Comparison of ENCODE assay signal across 8 cellular contexts in the genomic region with DNA sequence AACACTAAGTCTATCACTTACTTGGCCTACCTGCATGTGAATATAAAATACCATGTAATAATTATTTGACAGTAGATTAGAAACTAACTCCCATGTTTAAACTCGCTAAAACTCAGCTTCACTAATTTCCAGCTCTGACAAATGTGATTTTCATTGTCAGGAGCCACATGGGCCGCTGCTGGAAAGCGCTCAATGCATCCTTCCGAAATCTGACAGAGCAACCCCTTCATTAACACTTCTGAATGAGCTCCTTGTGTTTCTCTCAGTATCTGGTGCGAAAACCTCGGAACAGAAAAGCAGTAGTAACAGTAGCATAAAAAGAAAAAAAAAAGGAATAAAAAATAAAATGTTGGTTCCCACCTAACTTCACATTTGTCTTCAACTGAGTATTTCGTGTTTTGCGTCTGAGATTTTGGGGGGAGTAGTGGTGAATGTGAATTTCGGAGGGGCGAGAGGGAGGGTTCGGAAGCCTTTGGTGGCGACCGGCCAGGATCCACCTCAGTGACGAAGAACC. TPM values are rescaled to one million over a fixed set of nuclear protein-coding genes. Genes with fewer than 3 reads are reported as not detected.
DNase-seq lines count a peak whose midpoint lies in the region; ATAC-seq and TF ChIP-seq lines count a peak whose summit lies in the region.

No MANE protein-coding gene starts in this region.

- H3K27me3 ChIP-seq in CD4-positive, CD25-positive, alpha-beta regulatory T cell (ENCODE audit: control insufficient read depth, insufficient read depth, low read length): no peaks in the 10 kb centered on the region
- H3K27me3 ChIP-seq in Karpas-422 (ENCODE audit: low read length) (no peaks in the 10 kb centered on the region), mesenchymal stem cell (ENCODE audit: control insufficient read depth in 1 of 2, insufficient read depth in 1 of 2, low read length in 2 of 2) (no peaks in the 10 kb centered on the region), uterus (no peaks in the 10 kb centered on the region)

- peaks cover 11 to 36% (median 23%) of the 10 kb centered on the region in 4 donors for H3K4me1 Mint-ChIP-seq in CD4-positive, CD25-positive, alpha-beta regulatory T cell

- no peak for TF ChIP-seq CTCF in uterus (IDR thresholded peaks at IDR 0.05)

- H3K36me3 ChIP-seq in CD4-positive, CD25-positive, alpha-beta regulatory T cell (ENCODE audit: control insufficient read depth, insufficient read depth, low read length): peaks cover 18% of the 10 kb centered on the region
- H3K36me3 ChIP-seq in Karpas-422 (ENCODE audit: insufficient read depth, low read length): peaks cover 23% of the 10 kb centered on the region
- peaks cover 5 to 28% of the 10 kb centered on the region in 2 experiments for H3K36me3 ChIP-seq in mesenchymal stem cell (ENCODE audit: control insufficient read depth in 1 of 2, insufficient read depth in 2 of 2, low read depth in 1 of 2, low read length in 2 of 2)
- H3K36me3 ChIP-seq in uterus: no peaks in the 10 kb centered on the region

- no peak overlapping the region for H2BK12ac ChIP-seq in mesenchymal stem cell (ENCODE audit: low read length in 2 of 2)

- H3K9ac ChIP-seq in Karpas-422 (ENCODE audit: low read length) (peak overlapping the region; percentile 86), mesenchymal stem cell (ENCODE audit: low read length) (peak overlapping the region; percentile 97)

- no peak for ATAC-seq in CD4-positive, CD25-positive, alpha-beta regulatory T cell (ENCODE audit: low read depth in 2 of 2)
- no peak for ATAC-seq in HG03521 (IDR thresholded peaks at IDR 0.05; ENCODE audit: unreplicated experiment)
- ATAC-seq in HG02678 (IDR thresholded peaks at IDR 0.05; ENCODE audit: unreplicated experiment): no peak

- H3K4me3 ChIP-seq in CD4-positive, CD25-positive, alpha-beta regulatory T cell (ENCODE audit: low read depth, low read length): peak overlapping the region; percentile 76
- H3K4me3 ChIP-seq in Karpas-422 (ENCODE audit: low read length) (peak overlapping the region; percentile 84), mesenchymal stem cell (ENCODE audit: insufficient read depth in 1 of 2, low read depth in 1 of 2, low read length in 2 of 2) (peak overlapping the region; percentile 88 to 92), uterus (peak overlapping the region; percentile 50 to 58)

- intact Hi-C loops in uterus (cut with DNase I; ENCODE audit: low total_unique reads): no loop called here

- H3K4me3 Mint-ChIP-seq in CD4-positive, CD25-positive, alpha-beta regulatory T cell: peak overlapping the region; percentile 93 to 99 (median 98)

- no peaks in the 10 kb centered on the region for H3K9me3 ChIP-seq in CD4-positive, CD25-positive, alpha-beta regulatory T cell (ENCODE audit: control insufficient read depth in 2 of 2, low read length in 2 of 2)
- H3K9me3 ChIP-seq in Karpas-422 (ENCODE audit: low read length) (no peaks in the 10 kb centered on the region), mesenchymal stem cell (ENCODE audit: control insufficient read depth, low read length) (no peaks in the 10 kb centered on the region), uterus (no peaks in the 10 kb centered on the region)

- peak overlapping the region in 1 of 2 experiments; percentile 16 for H3K23ac ChIP-seq in mesenchymal stem cell (ENCODE audit: low read length in 2 of 2)

- H2AFZ ChIP-seq in Karpas-422 (ENCODE audit: low read length) (peak overlapping the region; percentile 35; the same call in 1 of the 2 replicates), mesenchymal stem cell (ENCODE audit: low read depth, low read length) (peak overlapping the region; percentile 33)

- no peak overlapping the region for H3K14ac ChIP-seq in mesenchymal stem cell (ENCODE audit: low read length in 2 of 2)

- no peaks in the 10 kb centered on the region for H4K20me1 ChIP-seq in Karpas-422 (ENCODE audit: insufficient read depth, low read depth, low read length)

- no peaks in the 10 kb centered on the region for H3K9me2 ChIP-seq in Karpas-422 (replicated peaks; ENCODE audit: insufficient read depth, low read length)

- peaks cover 16% of the 10 kb centered on the region for H3K36me3 Mint-ChIP-seq in CD4-positive, CD25-positive, alpha-beta regulatory T cell

- no peaks in the 10 kb centered on the region for H3K27me3 Mint-ChIP-seq in CD4-positive, CD25-positive, alpha-beta regulatory T cell

- no peak overlapping the region for H2AK5ac ChIP-seq in mesenchymal stem cell (ENCODE audit: low read length, severe bottlenecking)

- peaks cover 3% of the 10 kb centered on the region for H3K79me1 ChIP-seq in mesenchymal stem cell (replicated peaks; ENCODE audit: low read length, poor library complexity, severe bottlenecking)

- H3K27ac Mint-ChIP-seq in CD4-positive, CD25-positive, alpha-beta regulatory T cell: peak overlapping the region; percentile 86 to 97 (median 96)

- H3K9me3 Mint-ChIP-seq in CD4-positive, CD25-positive, alpha-beta regulatory T cell: peaks cover 0 to 1% (median 0%) of the 10 kb centered on the region in 7 donors

- peak overlapping the region; percentile 64 for H2BK120ac ChIP-seq in mesenchymal stem cell (ENCODE audit: low read depth, low read length)

- no peak overlapping the region for H4K91ac ChIP-seq in mesenchymal stem cell (ENCODE audit: low read length)

- H3K18ac ChIP-seq in mesenchymal stem cell (ENCODE audit: low read depth in 1 of 2, low read length in 2 of 2): peak overlapping the region; percentile 92 to 96

- peak overlapping the region; percentile 95 for H4K8ac ChIP-seq in mesenchymal stem cell (ENCODE audit: low read length)

- H2BK5ac ChIP-seq in mesenchymal stem cell (ENCODE audit: low read depth, low read length, poor library complexity, severe bottlenecking): no peak overlapping the region

- peak overlapping the region; percentile 91 for H3K27ac ChIP-seq in CD4-positive, CD25-positive, alpha-beta regulatory T cell (ENCODE audit: insufficient read depth, low read length, poor library complexity, severe bottlenecking)
- H3K27ac ChIP-seq in Karpas-422 (ENCODE audit: low read length): peak overlapping the region; percentile 68
- H3K27ac ChIP-seq in caudate nucleus (ENCODE audit: low read depth, low read length): peak overlapping the region; percentile 98
- H3K27ac ChIP-seq in mesenchymal stem cell (ENCODE audit: low read length, poor library complexity, severe bottlenecking): peak overlapping the region; percentile 83
- H3K27ac ChIP-seq in uterus: peak overlapping the region; percentile 93

- WGBS in mesenchymal stem cell: 6% methylated on average over 11 of the region's 14 CpGs

- H3K4ac ChIP-seq in mesenchymal stem cell (ENCODE audit: low read depth in 1 of 2, low read length in 2 of 2): peak overlapping the region in 1 of 2 experiments; percentile 85

- no peak for TF ChIP-seq POLR2A in uterus (IDR thresholded peaks at IDR 0.05)

- peak overlapping the region; percentile 96 for H2BK15ac ChIP-seq in mesenchymal stem cell (ENCODE audit: low read depth, poor library complexity, severe bottlenecking)

- H3K4me2 ChIP-seq in Karpas-422 (ENCODE audit: low read depth, low read length, poor library complexity, severe bottlenecking) (peak overlapping the region; percentile 87), mesenchymal stem cell (ENCODE audit: low read length, poor library complexity, severe bottlenecking) (peak overlapping the region; percentile 85)

- no peak for DNase-seq in CD4-positive, CD25-positive, alpha-beta regulatory T cell
- DNase-seq in Karpas-422: peak; percentile 56
- DNase-seq in caudate nucleus (lab: John Stamatoyannopoulos, UW): peak in 32 of 61 donors; percentile 4 to 57 (median 26)
- no peak for DNase-seq in mesenchymal stem cell
- no peak for DNase-seq in uterus
- no peak for DNase-seq in NCI-H1436 treated with DMSO at 0.1 percent for 48 hours (lab: John Stamatoyannopoulos, UW)

- peaks cover 46% of the 10 kb centered on the region for H3K79me2 ChIP-seq in Karpas-422 (ENCODE audit: low read length)

- H3K4me1 ChIP-seq in CD4-positive, CD25-positive, alpha-beta regulatory T cell (ENCODE audit: control insufficient read depth, insufficient read depth, low read length, poor library complexity, severe bottlenecking): peaks cover 17% of the 10 kb centered on the region
- H3K4me1 ChIP-seq in Karpas-422 (ENCODE audit: low read length) (peaks cover 19% of the 10 kb centered on the region), mesenchymal stem cell (ENCODE audit: control insufficient read depth, insufficient read depth, low read depth, low read length) (peaks cover 9% of the 10 kb centered on the region), uterus (peaks cover 0 to 7% of the 10 kb centered on the region in 2 donors)

RNA-seq across cellular contexts. Expression of gene MTCH2, which starts 0.7 kb away (rescaled TPM):
- 21.5 TPM for total RNA-seq in CD4-positive, CD25-positive, alpha-beta regulatory T cell
- polyA plus RNA-seq in CD4-positive, CD25-positive, alpha-beta regulatory T cell: 10 to 100 TPM; 50.2 to 95.9 (median 65.8) TPM
- 49.5 and 72.6 TPM in 2 replicates for total RNA-seq in Karpas-422 (2014; rRNA removed; shearing (Covaris generic); ENCODE audit: low replicate concordance)
- polyA plus RNA-seq in mesenchymal stem cell (2013, experiment 1 of 2): 140 TPM
- polyA plus RNA-seq in mesenchymal stem cell (2013, experiment 2 of 2): 148 TPM
- 10 to 100 TPM; 24.8 to 65.6 (median 49.5) TPM for total RNA-seq in uterus

RNA-seq across cellular contexts. Expression of gene C1QTNF4, which starts 47.4 kb away (rescaled TPM):
- total RNA-seq in CD4-positive, CD25-positive, alpha-beta regulatory T cell: 1.3 TPM
- polyA plus RNA-seq in CD4-positive, CD25-positive, alpha-beta regulatory T cell: under 1 TPM in 1 of 4 donors, not detected in 3; 0.16 TPM
- 4.9 TPM in 1 of 2 replicates, not detected in the other for total RNA-seq in Karpas-422 (2014; rRNA removed; shearing (Covaris generic); ENCODE audit: low replicate concordance)
- 0.04 TPM for polyA plus RNA-seq in mesenchymal stem cell (2013, experiment 1 of 2)
- 0.04 TPM for polyA plus RNA-seq in mesenchymal stem cell (2013, experiment 2 of 2)
- total RNA-seq in uterus: 10 to 100 TPM in 3 of 4 donors, 1 to 10 TPM in 1; 5.0 to 15.4 (median 14.8) TPM

RNA-seq across cellular contexts. Expression of gene FAM180B, which starts 55.2 kb away (rescaled TPM):
- total RNA-seq in CD4-positive, CD25-positive, alpha-beta regulatory T cell: 0.27 TPM
- polyA plus RNA-seq in CD4-positive, CD25-positive, alpha-beta regulatory T cell: not detected
- total RNA-seq in Karpas-422 (2014; rRNA removed; shearing (Covaris generic); ENCODE audit: low replicate concordance): not detected in 2 replicates
- not detected for polyA plus RNA-seq in mesenchymal stem cell (2013, experiment 1 of 2)
- polyA plus RNA-seq in mesenchymal stem cell (2013, experiment 2 of 2): not detected
- total RNA-seq in uterus: under 1 TPM in 2 of 4 donors, not detected in 2; 0.21 to 0.30 TPM

Comparison
In these comparisons a context has a peak if more than half of its experiments do, and no peak if none do; other contexts are left out.
1. DNase-seq: peak in Karpas-422 (single experiment) and caudate nucleus (32 of 61); none in CD4-positive, CD25-positive, alpha-beta regulatory T cell (0 of 3), mesenchymal stem cell (single experiment), uterus (0 of 2) and NCI-H1436 treated with DMSO at 0.1 percent for 48 hours (single experiment).
2. Peak in every context shown above with its lines, with median percentiles within 50 percentile points of each other: H3K27ac ChIP-seq and H3K4me3 ChIP-seq.